Comparison of ENCODE assay signal across 9 cellular contexts in the genomic region with DNA sequence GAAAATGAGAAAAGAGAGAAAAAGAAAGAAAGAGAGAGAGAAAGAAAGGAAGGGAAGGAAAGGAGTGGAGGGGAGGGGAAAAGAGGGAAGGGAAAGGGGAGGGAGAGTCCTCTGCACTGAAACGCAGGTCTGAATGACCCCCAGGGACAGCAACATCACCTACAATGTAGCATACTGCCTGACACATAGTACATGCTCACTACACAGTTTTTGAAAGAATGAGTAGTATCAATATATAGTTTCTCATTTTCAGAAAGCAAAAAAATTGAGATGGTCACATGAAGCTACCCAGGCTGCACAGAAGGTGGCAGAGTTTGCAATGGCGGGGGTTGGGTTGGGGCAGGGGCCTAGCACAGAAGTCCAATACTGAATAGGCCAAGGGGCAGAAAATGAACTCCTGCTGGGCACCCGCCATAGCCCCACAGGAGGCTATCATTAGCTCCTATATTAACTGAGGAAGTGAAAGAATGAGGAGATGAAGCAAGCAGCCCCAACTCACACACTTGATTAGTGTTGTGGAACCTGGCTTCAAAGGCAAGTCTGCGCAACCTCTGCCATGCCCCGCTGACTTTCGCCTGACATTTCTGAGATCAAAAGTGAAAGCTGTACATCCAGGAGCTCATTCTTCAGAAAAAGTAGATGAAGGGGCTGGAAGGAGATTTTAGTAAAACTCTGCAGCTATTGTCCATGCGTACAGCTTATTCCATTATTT.
DNase-seq lines count a peak whose midpoint lies in the region; ATAC-seq and TF ChIP-seq lines count a peak whose summit lies in the region.
"Had no signal": no experiment of that assay in that cellular context is flagged by ENCODE, and none has a peak within 500 bp of the region (broad histone marks: within the 10 kb centered on the region; RNA-seq: fewer than 3 reads in every experiment).

No MANE protein-coding gene starts in this region.

- H3K4me1 Mint-ChIP-seq in progenitor cell of endocrine pancreas (ENCODE audit: low read depth) = peaks cover 14% of the 10 kb centered on the region

- no peaks in the 10 kb centered on the region for H3K9me3 Mint-ChIP-seq in progenitor cell of endocrine pancreas (ENCODE audit: low read depth)

- peak overlapping the region; percentile 65 for H3K27ac ChIP-seq in VCaP

- TF ChIP-seq CTCF in VCaP (conservative IDR thresholded peaks at IDR 0.05) (peak; percentile 43), progenitor cell of endocrine pancreas (IDR thresholded peaks at IDR 0.05; ENCODE audit: unreplicated experiment) (no peak)

- no peak overlapping the region for H3K27ac Mint-ChIP-seq in progenitor cell of endocrine pancreas

- ATAC-seq in GM19395 (IDR thresholded peaks at IDR 0.05; ENCODE audit: unreplicated experiment) (peak; percentile 83), HG03103 (IDR thresholded peaks at IDR 0.05; ENCODE audit: low read depth, unreplicated experiment) (peak; percentile 66)

- H3K36me3 Mint-ChIP-seq in progenitor cell of endocrine pancreas (ENCODE audit: insufficient read depth) = peaks cover 17% of the 10 kb centered on the region

- DNase-seq in DMS79 (lab: John Stamatoyannopoulos, UW) (peak; percentile 1), progenitor cell of endocrine pancreas (ENCODE audit: low spot score, unreplicated experiment) (no peak), AG20443 (ENCODE audit: low spot score) (no peak), LoVo (ENCODE audit: low spot score) (no peak), HuH-7.5 (ENCODE audit: low spot score) (no peak)
- DNase-seq: NCI-H1694 treated with DMSO at 0.1 percent for 48 hours had no signal

- no peak overlapping the region for H3K4me3 Mint-ChIP-seq in progenitor cell of endocrine pancreas (ENCODE audit: low read depth)

- H3K27me3 Mint-ChIP-seq in progenitor cell of endocrine pancreas = no peaks in the 10 kb centered on the region
